In the genomic region with DNA sequence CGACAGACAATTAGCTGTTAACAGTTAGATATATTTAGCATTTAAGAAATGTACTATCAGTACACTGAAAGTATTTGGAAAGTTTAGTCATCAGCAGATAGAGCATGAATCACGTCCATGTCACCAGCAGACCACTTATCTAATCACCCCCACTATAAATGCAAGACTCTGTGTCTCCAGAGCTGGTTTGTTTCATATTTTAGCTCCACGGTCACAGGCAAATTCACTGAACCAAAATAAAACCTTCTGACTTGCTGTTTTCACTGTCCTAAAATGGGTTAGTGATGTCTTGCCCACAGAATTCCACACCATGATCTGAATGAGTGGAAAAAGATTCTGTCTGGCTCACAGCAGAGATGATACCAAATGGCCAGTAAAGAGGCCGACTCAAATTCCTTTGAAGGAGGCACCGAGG, we compare ENCODE assay signal across 10 cellular contexts.
DNase-seq lines count a peak whose midpoint lies in the region; ATAC-seq and TF ChIP-seq lines count a peak whose summit lies in the region.
"Had no signal": no experiment of that assay in that cellular context is flagged by ENCODE, and none has a peak within 500 bp of the region (broad histone marks: within the 10 kb centered on the region; RNA-seq: fewer than 3 reads in every experiment).

No MANE protein-coding gene starts in this region.

- H3K4me3 Mint-ChIP-seq in glutamatergic neuron (ENCODE audit: unreplicated experiment), result no peak overlapping the region

- ATAC-seq in HG03039 (IDR thresholded peaks at IDR 0.05; ENCODE audit: unreplicated experiment) (no peak), GM21360 (IDR thresholded peaks at IDR 0.05; ENCODE audit: unreplicated experiment) (no peak)
- ATAC-seq: psoas muscle had no signal

- H3F3A ChIP-seq in smooth muscle cell (ENCODE audit: low read depth), result peaks cover 47% of the 10 kb centered on the region

- TF ChIP-seq CTCF in HFF-Myc (IDR thresholded peaks at IDR 0.05; ENCODE audit: low read depth, low read length, missing control alignments) (no peak), right atrium auricular region (IDR thresholded peaks at IDR 0.05) (no peak), smooth muscle cell (IDR thresholded peaks at IDR 0.05; ENCODE audit: borderline replicate concordance, insufficient read depth, poor library complexity, severe bottlenecking) (no peak), glutamatergic neuron (IDR thresholded peaks at IDR 0.05; ENCODE audit: partially characterized antibody, unreplicated experiment) (no peak)

- DNase-seq in HFF-Myc (ENCODE audit: extremely low read depth, low read depth) (no peak), astrocyte of the hippocampus (ENCODE audit: low read depth, low spot score) (peak; percentile 69), right atrium auricular region (ENCODE audit: low spot score) (no peak), smooth muscle cell (lab: John Stamatoyannopoulos, UW; ENCODE audit: unreplicated experiment) (no peak), glutamatergic neuron (no peak), hypothalamus (lab: John Stamatoyannopoulos, UW) (no peak)
- DNase-seq: NCI-H1417, psoas muscle had no signal

- no peaks in the 10 kb centered on the region for H3K36me3 Mint-ChIP-seq in glutamatergic neuron (ENCODE audit: unreplicated experiment)

- peaks cover 67% of the 10 kb centered on the region for H3K79me2 ChIP-seq in smooth muscle cell (ENCODE audit: low read depth)

- no peak overlapping the region for H2AFZ ChIP-seq in smooth muscle cell (ENCODE audit: low read depth)

- H3K9ac ChIP-seq in smooth muscle cell (ENCODE audit: low read depth), result peak overlapping the region; percentile 88

- H3K9me3 Mint-ChIP-seq in glutamatergic neuron (ENCODE audit: unreplicated experiment), result peaks cover 1% of the 10 kb centered on the region

- H3K36me3 ChIP-seq in right atrium auricular region (no peaks in the 10 kb centered on the region), smooth muscle cell (ENCODE audit: low read depth) (no peaks in the 10 kb centered on the region)

- H3K4me2 ChIP-seq in smooth muscle cell, result peak overlapping the region; percentile 80

- no peak overlapping the region for H3K27ac Mint-ChIP-seq in glutamatergic neuron (ENCODE audit: unreplicated experiment)

- H3K4me1 ChIP-seq in right atrium auricular region (peaks cover 0 to 39% of the 10 kb centered on the region in 2 donors), smooth muscle cell (ENCODE audit: low read depth) (peaks cover 92% of the 10 kb centered on the region)
- H3K4me1 ChIP-seq: psoas muscle had no signal

- WGBS in smooth muscle cell (ENCODE audit: low lambda C conversion rate), result 0% methylated on average over 5 of the region's 5 CpGs

- H4K20me1 ChIP-seq in smooth muscle cell (ENCODE audit: low read depth), result no peaks in the 10 kb centered on the region

- H3K9me3 ChIP-seq in right atrium auricular region (no peaks in the 10 kb centered on the region), smooth muscle cell (replicated peaks; ENCODE audit: low read depth) (no peaks in the 10 kb centered on the region)
- H3K9me3 ChIP-seq: psoas muscle had no signal

- peaks cover 2% of the 10 kb centered on the region for H3K27me3 Mint-ChIP-seq in glutamatergic neuron (ENCODE audit: unreplicated experiment)

- H3K27ac ChIP-seq in right atrium auricular region, result peak overlapping the region; percentile 66 to 87
- H3K27ac ChIP-seq in smooth muscle cell (ENCODE audit: low read depth), result peak overlapping the region; percentile 99
- H3K27ac ChIP-seq: psoas muscle had no signal

- H3K27me3 ChIP-seq in right atrium auricular region (no peaks in the 10 kb centered on the region), smooth muscle cell (ENCODE audit: low read depth) (no peaks in the 10 kb centered on the region)

- peaks cover 53% of the 10 kb centered on the region for H3K4me1 Mint-ChIP-seq in glutamatergic neuron (ENCODE audit: low read depth, unreplicated experiment)

- H3K4me3 ChIP-seq in HFF-Myc (replicated peaks; ENCODE audit: low read depth, low read length) (0 out of 2 replicates have a peak overlapping the region, but pooled peaks have one; percentile 8), right atrium auricular region (no peak overlapping the region), smooth muscle cell (peak overlapping the region; percentile 28)
- H3K4me3 ChIP-seq: psoas muscle had no signal

Comparison
In these comparisons a context has a peak if more than half of its experiments do, and no peak if none do; other contexts are left out.
1. H3K4me3 ChIP-seq: peak in HFF-Myc (single experiment) and smooth muscle cell (single experiment); none in right atrium auricular region (0 of 2).